18 cellular contexts compared by ENCODE assay signal in the genomic region with DNA sequence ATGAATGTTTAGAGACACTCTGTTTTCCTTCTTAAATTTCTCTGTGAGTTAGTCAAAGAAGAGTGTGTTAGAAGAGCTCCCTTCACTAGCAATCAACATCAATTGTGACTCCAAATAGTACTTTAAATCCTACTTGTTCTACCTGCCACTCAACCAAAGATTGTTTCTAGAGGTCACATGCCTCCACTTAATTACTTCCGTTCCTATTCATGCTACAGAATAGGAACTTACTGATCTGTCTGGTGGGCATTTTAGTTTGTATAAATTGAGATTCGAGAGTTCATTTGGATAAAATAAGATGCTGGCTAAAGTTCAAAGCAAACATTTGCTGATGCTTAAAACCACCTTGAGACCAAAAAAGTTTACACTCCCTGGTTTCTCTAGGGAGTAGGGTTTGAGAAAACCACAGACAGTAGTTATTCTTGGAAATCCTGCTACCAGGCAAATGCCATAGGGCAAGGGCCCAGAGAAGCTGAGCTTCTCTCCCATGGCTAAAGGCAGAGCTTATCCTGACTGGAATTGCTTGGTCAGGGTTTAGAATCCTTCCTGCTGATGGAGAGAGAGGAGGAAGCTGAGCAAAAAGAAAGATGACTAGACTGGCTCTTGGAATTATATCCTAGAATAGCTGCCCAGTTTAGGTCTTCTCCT.
DNase-seq lines count a peak whose midpoint lies in the region; ATAC-seq and TF ChIP-seq lines count a peak whose summit lies in the region.
"Had no signal": no experiment of that assay in that cellular context is flagged by ENCODE, and none has a peak within 500 bp of the region (broad histone marks: within the 10 kb centered on the region; RNA-seq: fewer than 3 reads in every experiment).

No MANE protein-coding gene starts in this region.

- no peak overlapping the region for H3K4me3 Mint-ChIP-seq in activated CD8-positive, alpha-beta T cell treated with anti-CD3 and anti-CD28 coated beads for 36 hours
- no peak overlapping the region for H3K4me3 Mint-ChIP-seq in activated CD8-positive, alpha-beta T cell treated with anti-CD3 and anti-CD28 coated beads, Interleukin-2, amount 10 ng/mL, durations not matched to agents 7 days and 5 days
- no peak overlapping the region for H3K4me3 Mint-ChIP-seq in glutamatergic neuron (ENCODE audit: unreplicated experiment)
- H3K4me3 Mint-ChIP-seq in activated T-cell treated with anti-CD3 and anti-CD28 coated beads, Interleukin-2, amount 50 U/mL, for 24 hours = no peak overlapping the region
- H3K4me3 Mint-ChIP-seq: activated CD4-positive, alpha-beta T cell treated with anti-CD3 and anti-CD28 coated beads, Interleukin-2, amount 10 ng/mL, durations not matched to agents 7 days and 5 days had no signal

- H3K4me2 ChIP-seq in OCI-LY7 (ENCODE audit: low read length) = peak overlapping the region; percentile 24

- H3K27me3 Mint-ChIP-seq in activated CD8-positive, alpha-beta T cell treated with anti-CD3 and anti-CD28 coated beads for 36 hours = peaks cover 1% of the 10 kb centered on the region
- H3K27me3 Mint-ChIP-seq in activated CD8-positive, alpha-beta T cell treated with anti-CD3 and anti-CD28 coated beads, Interleukin-2, amount 10 ng/mL, durations not matched to agents 7 days and 5 days (ENCODE audit: low read depth) = peaks cover 4% of the 10 kb centered on the region
- no peaks in the 10 kb centered on the region for H3K27me3 Mint-ChIP-seq in glutamatergic neuron (ENCODE audit: unreplicated experiment)
- H3K27me3 Mint-ChIP-seq in activated T-cell treated with anti-CD3 and anti-CD28 coated beads, Interleukin-2, amount 50 U/mL, for 24 hours = no peaks in the 10 kb centered on the region

- H3K27ac Mint-ChIP-seq in activated CD8-positive, alpha-beta T cell treated with anti-CD3 and anti-CD28 coated beads for 36 hours = no peak overlapping the region
- no peak overlapping the region for H3K27ac Mint-ChIP-seq in activated CD8-positive, alpha-beta T cell treated with anti-CD3 and anti-CD28 coated beads, Interleukin-2, amount 10 ng/mL, durations not matched to agents 7 days and 5 days
- no peak overlapping the region for H3K27ac Mint-ChIP-seq in glutamatergic neuron (ENCODE audit: unreplicated experiment)
- H3K27ac Mint-ChIP-seq in activated T-cell treated with anti-CD3 and anti-CD28 coated beads, Interleukin-2, amount 50 U/mL, for 24 hours = no peak overlapping the region
- H3K27ac Mint-ChIP-seq: activated CD4-positive, alpha-beta T cell treated with anti-CD3 and anti-CD28 coated beads, Interleukin-2, amount 10 ng/mL, durations not matched to agents 7 days and 5 days; activated T-helper 2 cell treated with anti-CD3 and anti-CD28 coated beads, Interferon-gamma antibody, Interleukin-2, Interleukin-4, amounts not matched to agents 10 μg/mL and 5 μg/mL and 100 μg/mL, durations not matched to agents 14 hours and 24 hours and 36 hours had no signal

- H3K4me1 Mint-ChIP-seq in activated CD8-positive, alpha-beta T cell treated with anti-CD3 and anti-CD28 coated beads for 36 hours (ENCODE audit: low read depth) = peaks cover 16% of the 10 kb centered on the region
- H3K4me1 Mint-ChIP-seq in activated CD8-positive, alpha-beta T cell treated with anti-CD3 and anti-CD28 coated beads, Interleukin-2, amount 10 ng/mL, durations not matched to agents 7 days and 5 days (ENCODE audit: low read depth) = peaks cover 10% of the 10 kb centered on the region
- peaks cover 6% of the 10 kb centered on the region for H3K4me1 Mint-ChIP-seq in glutamatergic neuron (ENCODE audit: low read depth, unreplicated experiment)
- H3K4me1 Mint-ChIP-seq in activated T-cell treated with anti-CD3 and anti-CD28 coated beads, Interleukin-2, amount 50 U/mL, for 24 hours (ENCODE audit: low read depth) = peaks cover 16% of the 10 kb centered on the region

- H2AFZ ChIP-seq in OCI-LY7 (ENCODE audit: low read length) = peak overlapping the region; percentile 52; the same call in 1 of the 2 replicates

- no TSS peak for BruUV-seq in OCI-LY7 (replicated peaks; lab: Mats Ljungman, UMichigan)

- intact Hi-C loops in activated CD8-positive, alpha-beta T cell treated with anti-CD3 and anti-CD28 coated beads for 36 hours (cut with micrococcal nuclease) = no loop called here
- intact Hi-C loops in OCI-LY7 (cut with micrococcal nuclease; ENCODE audit: unreplicated experiment) = no loop called here
- intact Hi-C loops in lower lobe of right lung (cut with DNase I) = no loop called here
- intact Hi-C loops in upper lobe of right lung (cut with DNase I) = no loop called here

- H3K4me3 ChIP-seq in OCI-LY7 (ENCODE audit: low read depth, low read length, poor library complexity, severe bottlenecking) = no peak overlapping the region
- no peak overlapping the region for H3K4me3 ChIP-seq in lower lobe of right lung
- H3K4me3 ChIP-seq in upper lobe of right lung = no peak overlapping the region
- H3K4me3 ChIP-seq: ascending aorta, MG63, pancreas, transverse colon had no signal

- POLR2A ChIA-PET in activated CD8-positive, alpha-beta T cell treated with anti-CD3 and anti-CD28 coated beads for 36 hours (lab: Charles Lee) = no interaction called here
- POLR2A ChIA-PET in activated CD8-positive, alpha-beta T cell treated with anti-CD3 and anti-CD28 coated beads, Interleukin-2, amount 10 ng/mL, durations not matched to agents 7 days and 5 days (lab: Charles Lee) = no interaction called here
- POLR2A ChIA-PET in OCI-LY7 (lab: Charles Lee) = interaction anchor here (0.6 to 1.9 kb wide), 5 partner anchors 13 to 230 kb away, joined by 3 to 9 read pairs (median 4); no protein-coding TSS in a partner anchor

- H3K36me3 ChIP-seq in OCI-LY7 (ENCODE audit: insufficient read depth, low read length) (no peaks in the 10 kb centered on the region), lower lobe of right lung (no peaks in the 10 kb centered on the region), upper lobe of right lung (no peaks in the 10 kb centered on the region)
- H3K36me3 ChIP-seq: ascending aorta, MG63, pancreas, transverse colon had no signal

- CTCF ChIA-PET in activated CD8-positive, alpha-beta T cell treated with anti-CD3 and anti-CD28 coated beads for 36 hours (lab: Charles Lee) = interaction anchor here (1.2 kb wide), 2 partner anchors 12 to 19 kb away, joined by 3 read pairs; no protein-coding TSS in a partner anchor
- CTCF ChIA-PET in activated CD8-positive, alpha-beta T cell treated with anti-CD3 and anti-CD28 coated beads, Interleukin-2, amount 10 ng/mL, durations not matched to agents 7 days and 5 days (lab: Charles Lee) = no interaction called here
- CTCF ChIA-PET in OCI-LY7 (lab: Charles Lee; ENCODE audit: unreplicated experiment) = interaction anchor here (0.5 to 1.5 kb wide), 3 partner anchors 13 to 498 kb away, joined by 3 to 4 read pairs (median 4); no protein-coding TSS in a partner anchor

- H3K9me3 Mint-ChIP-seq in activated CD8-positive, alpha-beta T cell treated with anti-CD3 and anti-CD28 coated beads for 36 hours = no peaks in the 10 kb centered on the region
- H3K9me3 Mint-ChIP-seq in activated CD8-positive, alpha-beta T cell treated with anti-CD3 and anti-CD28 coated beads, Interleukin-2, amount 10 ng/mL, durations not matched to agents 7 days and 5 days (ENCODE audit: insufficient read depth) = no peaks in the 10 kb centered on the region
- peaks cover 2% of the 10 kb centered on the region for H3K9me3 Mint-ChIP-seq in glutamatergic neuron (ENCODE audit: unreplicated experiment)
- no peaks in the 10 kb centered on the region for H3K9me3 Mint-ChIP-seq in activated T-cell treated with anti-CD3 and anti-CD28 coated beads, Interleukin-2, amount 50 U/mL, for 24 hours
- H3K9me3 Mint-ChIP-seq: activated CD4-positive, alpha-beta T cell treated with anti-CD3 and anti-CD28 coated beads, Interleukin-2, amount 10 ng/mL, durations not matched to agents 7 days and 5 days; activated T-helper 2 cell treated with anti-CD3 and anti-CD28 coated beads, Interferon-gamma antibody, Interleukin-2, Interleukin-4, amounts not matched to agents 10 μg/mL and 5 μg/mL and 100 μg/mL, durations not matched to agents 14 hours and 24 hours and 36 hours had no signal

- peak; percentile 24 for ATAC-seq in activated CD8-positive, alpha-beta T cell treated with anti-CD3 and anti-CD28 coated beads for 36 hours
- no peak for ATAC-seq in activated CD8-positive, alpha-beta T cell treated with anti-CD3 and anti-CD28 coated beads, Interleukin-2, amount 10 ng/mL, durations not matched to agents 7 days and 5 days
- ATAC-seq in lower lobe of right lung = peak; percentile 56 to 68
- peak; percentile 33 for ATAC-seq in upper lobe of right lung
- ATAC-seq: pancreas had no signal

- TF ChIP-seq CTCF in activated CD8-positive, alpha-beta T cell treated with anti-CD3 and anti-CD28 coated beads for 36 hours (IDR thresholded peaks at IDR 0.05) = no peak
- TF ChIP-seq CTCF in OCI-LY7 (conservative IDR thresholded peaks at IDR 0.05; ENCODE audit: low read length) (no peak), lower lobe of right lung (IDR thresholded peaks at IDR 0.05) (no peak), upper lobe of right lung (IDR thresholded peaks at IDR 0.05) (no peak), glutamatergic neuron (IDR thresholded peaks at IDR 0.05; ENCODE audit: partially characterized antibody, unreplicated experiment) (no peak)

- no peaks in the 10 kb centered on the region for H3K9me2 ChIP-seq in OCI-LY7 (ENCODE audit: insufficient read depth, low read length)

- no peaks in the 10 kb centered on the region for H3K36me3 Mint-ChIP-seq in activated CD8-positive, alpha-beta T cell treated with anti-CD3 and anti-CD28 coated beads for 36 hours (ENCODE audit: low read depth)
- H3K36me3 Mint-ChIP-seq in activated CD8-positive, alpha-beta T cell treated with anti-CD3 and anti-CD28 coated beads, Interleukin-2, amount 10 ng/mL, durations not matched to agents 7 days and 5 days (ENCODE audit: low read depth) = no peaks in the 10 kb centered on the region
- H3K36me3 Mint-ChIP-seq in glutamatergic neuron (ENCODE audit: unreplicated experiment) = no peaks in the 10 kb centered on the region
- H3K36me3 Mint-ChIP-seq in activated T-cell treated with anti-CD3 and anti-CD28 coated beads, Interleukin-2, amount 50 U/mL, for 24 hours (ENCODE audit: low read depth) = no peaks in the 10 kb centered on the region

- H3K9me3 ChIP-seq in OCI-LY7 (ENCODE audit: low read length) = no peaks in the 10 kb centered on the region
- no peaks in the 10 kb centered on the region for H3K9me3 ChIP-seq in lower lobe of right lung
- no peaks in the 10 kb centered on the region for H3K9me3 ChIP-seq in upper lobe of right lung
- H3K9me3 ChIP-seq: ascending aorta, MG63, pancreas, transverse colon had no signal

- no peaks in the 10 kb centered on the region for H4K20me1 ChIP-seq in OCI-LY7 (ENCODE audit: insufficient read depth, low read length)

- H3K27ac ChIP-seq in OCI-LY7 (ENCODE audit: low read depth, low read length, poor library complexity, severe bottlenecking) (no peak overlapping the region), lower lobe of right lung (no peak overlapping the region), upper lobe of right lung (no peak overlapping the region)
- H3K27ac ChIP-seq: ascending aorta, pancreas, transverse colon had no signal

- no peaks in the 10 kb centered on the region for H3K79me2 ChIP-seq in OCI-LY7 (ENCODE audit: insufficient read depth, low read depth, low read length)

- no peak for DNase-seq in activated CD8-positive, alpha-beta T cell treated with anti-CD3 and anti-CD28 coated beads for 36 hours
- DNase-seq in activated CD8-positive, alpha-beta T cell treated with anti-CD3 and anti-CD28 coated beads, Interleukin-2, amount 10 ng/mL, durations not matched to agents 7 days and 5 days = no peak
- DNase-seq in OCI-LY7 (ENCODE audit: low spot score) (peak; percentile 24), lower lobe of right lung (no peak), upper lobe of right lung (no peak), NCI-H1694 (lab: John Stamatoyannopoulos, UW) (no peak), glutamatergic neuron (no peak)
- no peak for DNase-seq in activated T-cell treated with anti-CD3 and anti-CD28 coated beads, Interleukin-2, amount 50 U/mL, for 24 hours
- DNase-seq: activated CD4-positive, alpha-beta T cell treated with anti-CD3 and anti-CD28 coated beads, Interleukin-2, amount 10 ng/mL, durations not matched to agents 7 days and 5 days; effector memory CD4-positive, alpha-beta T cell; foreskin fibroblast; mesenchymal stem cell; MG63; NCI-H526 treated with DMSO at 0.1 percent for 48 hours; pancreas; transverse colon had no signal

- H3K27me3 ChIP-seq in lower lobe of right lung (ENCODE audit: low read depth) (no peaks in the 10 kb centered on the region), upper lobe of right lung (no peaks in the 10 kb centered on the region)
- H3K27me3 ChIP-seq: ascending aorta, MG63, pancreas, transverse colon had no signal

- H3K4me1 ChIP-seq in OCI-LY7 (ENCODE audit: insufficient read depth, low read length, poor library complexity, severe bottlenecking) (peaks cover 19% of the 10 kb centered on the region), lower lobe of right lung (peaks cover 9% of the 10 kb centered on the region), upper lobe of right lung (peaks cover 4% of the 10 kb centered on the region)
- H3K4me1 ChIP-seq: pancreas, transverse colon had no signal
